8 cellular contexts compared by ENCODE assay signal in genomic region chr1:41118645-41119044, GRCh38.
"Had no signal": no experiment of that assay in that cellular context is flagged by ENCODE, and none has a peak within 500 bp of the region (broad histone marks: within the 10 kb centered on the region; RNA-seq: fewer than 3 reads in every experiment).

No MANE protein-coding gene starts in this region.

- H3K4me3 Mint-ChIP-seq: GM23338, H9 had no signal

- FAIRE-seq: H1, HTR-8/SVneo, K562 had no signal

- H3K4me2 ChIP-seq: GM23338 had no signal

- ATAC-seq: GM23338, K562 had no signal

- H3K4me1 Mint-ChIP-seq: GM23338, H9 had no signal

- DNase-seq: H9, HCEC 1CT, IMR-90, KG1 had no signal

- H3K27ac Mint-ChIP-seq: GM23338, H9 had no signal

- H3K4me3 ChIP-seq: GM23338, K562 had no signal
